Comparison of ENCODE assay signal across 16 cellular contexts in genomic region chr11:85821636-85822035, GRCh38. TPM values are rescaled to one million over a fixed set of nuclear protein-coding genes. Genes with fewer than 3 reads are reported as not detected.
DNase-seq lines count a peak whose midpoint lies in the region; ATAC-seq, FAIRE-seq and TF ChIP-seq lines count a peak whose summit lies in the region.
"Had no signal": no experiment of that assay in that cellular context is flagged by ENCODE, and none has a peak within 500 bp of the region (broad histone marks: within the 10 kb centered on the region; RNA-seq: fewer than 3 reads in every experiment).

No MANE protein-coding gene starts in this region.

- intact Hi-C loops in stomach (cut with DNase I; ENCODE audit: low total_unique reads) = no loop called here

- H3K27me3 Mint-ChIP-seq in activated T-cell treated with anti-CD3 and anti-CD28 coated beads, Interleukin-2, amount 50 U/mL, for 4 hours (ENCODE audit: low read depth) = no peaks in the 10 kb centered on the region

- TF ChIP-seq POLR2A in stomach (IDR thresholded peaks at IDR 0.05) = no peak

- peaks cover 50% of the 10 kb centered on the region for H3K4me1 Mint-ChIP-seq in activated T-cell treated with anti-CD3 and anti-CD28 coated beads, Interleukin-2, amount 50 U/mL, for 4 hours (ENCODE audit: low read depth)
- H3K4me1 Mint-ChIP-seq: IgD-negative memory B cell, neural crest cell had no signal

- H3K36me3 Mint-ChIP-seq in activated T-cell treated with anti-CD3 and anti-CD28 coated beads, Interleukin-2, amount 50 U/mL, for 4 hours (ENCODE audit: insufficient read depth) = no peaks in the 10 kb centered on the region
- H3K36me3 Mint-ChIP-seq: IgD-negative memory B cell had no signal

- no peaks in the 10 kb centered on the region for H4K20me1 ChIP-seq in fibroblast of lung (ENCODE audit: control insufficient read depth, extremely low read depth, insufficient read depth, low read length)

- in situ Hi-C loops in GM13977 (cut with MboI; ENCODE audit: low pct_unique_long_range_greater_than_20kb, low sequenced_read_pairs, unreplicated experiment) = no loop called here

- TF ChIP-seq CTCF in fibroblast of lung (conservative IDR thresholded peaks at IDR 0.05 in 1 of 2, IDR thresholded peaks at IDR 0.05 in 1 of 2; ENCODE audit: low read depth in 1 of 2, low read length in 2 of 2) (no peak), stomach (IDR thresholded peaks at IDR 0.05) (no peak), GM13977 (IDR thresholded peaks at IDR 0.05; ENCODE audit: extremely low read depth, insufficient read depth, missing control alignments) (no peak)

- H3K4me1 ChIP-seq in fibroblast of lung (ENCODE audit: control insufficient read depth, extremely low read depth, insufficient read depth, low read length) (peaks cover 18% of the 10 kb centered on the region), stomach (peaks cover 7 to 32% (median 15%) of the 10 kb centered on the region in 4 donors)

- no peak overlapping the region for H3K4me2 ChIP-seq in fibroblast of lung (ENCODE audit: extremely low read depth, insufficient read depth, low read length)

- H3K79me2 ChIP-seq in fibroblast of lung (ENCODE audit: control insufficient read depth, insufficient read depth, low read length) = no peaks in the 10 kb centered on the region

- H3K27ac ChIP-seq in fibroblast of lung (ENCODE audit: insufficient read depth, low read length) (no peak overlapping the region), stomach (peak overlapping the region in 4 of 5 donors; percentile 32 to 75 (median 64))
- H3K27ac ChIP-seq: SJSA1 had no signal

- H3K4me3 ChIP-seq in fibroblast of lung (replicated peaks in 1 of 4; ENCODE audit: control extremely low read depth in 1 of 4, insufficient read depth in 1 of 4, low read depth in 3 of 4, low read length in 4 of 4) (no peak overlapping the region), stomach (no peak overlapping the region)
- H3K4me3 ChIP-seq: SJSA1 had no signal

- H3K4me3 Mint-ChIP-seq in activated T-cell treated with anti-CD3 and anti-CD28 coated beads, Interleukin-2, amount 50 U/mL, for 4 hours = no peak overlapping the region
- H3K4me3 Mint-ChIP-seq: IgD-negative memory B cell, neural crest cell had no signal

- H2AFZ ChIP-seq in fibroblast of lung (ENCODE audit: low read length) = no peak overlapping the region

- H3K9ac ChIP-seq in fibroblast of lung (ENCODE audit: insufficient read depth, low read length) = no peak overlapping the region

- 22 to 67% (median 45%) methylated on average over 1 of the region's 1 CpG for WGBS in stomach, 5 donors

- H3K27me3 ChIP-seq in fibroblast of lung (ENCODE audit: control insufficient read depth, insufficient read depth, low read length) (no peaks in the 10 kb centered on the region), stomach (no peaks in the 10 kb centered on the region)
- H3K27me3 ChIP-seq: SJSA1 had no signal

- no peak for TF ChIP-seq EP300 in stomach (IDR thresholded peaks at IDR 0.05)

- no peaks in the 10 kb centered on the region for H3K9me3 Mint-ChIP-seq in activated T-cell treated with anti-CD3 and anti-CD28 coated beads, Interleukin-2, amount 50 U/mL, for 4 hours
- H3K9me3 Mint-ChIP-seq: activated T-helper 2 cell treated with anti-CD3 and anti-CD28 coated beads, Interferon-gamma antibody, Interleukin-2, Interleukin-4, amounts not matched to agents 10 μg/mL and 5 μg/mL and 100 μg/mL, durations not matched to agents 14 hours and 24 hours and 36 hours; IgD-negative memory B cell; neural crest cell had no signal

- ATAC-seq in activated T-cell treated with anti-CD3 and anti-CD28 coated beads, Interleukin-2, amount 50 U/mL, for 4 hours = peak; percentile 23 to 26
- no peak for ATAC-seq in GM19467 (IDR thresholded peaks at IDR 0.05; ENCODE audit: unreplicated experiment)
- ATAC-seq in HG03280 (IDR thresholded peaks at IDR 0.05; ENCODE audit: unreplicated experiment) = no peak

- no peak for DNase-seq in activated T-cell treated with anti-CD3 and anti-CD28 coated beads, Interleukin-2, amount 50 U/mL, for 4 hours
- DNase-seq in activated T-cell treated with anti-CD3 and anti-CD28 coated beads for 4 hours = no peak
- DNase-seq in RCC 7860 (ENCODE audit: low spot score) = peak; percentile 52
- DNase-seq in fibroblast of lung (ENCODE audit: low read depth in 2 of 2) = peak; percentile 33 to 80
- DNase-seq in stomach = peak; percentile 57
- DNase-seq in GM13977 (ENCODE audit: low spot score) = no peak
- DNase-seq: NCI-H748 treated with DMSO at 0.1 percent for 48 hours; stimulated activated CD4-positive, alpha-beta T cell treated with anti-CD3 and anti-CD28 coated beads, Interleukin-12 subunit alpha, Interleukin-12 subunit beta, amount 100 ng/mL, for 4 hours had no signal

- H3K36me3 ChIP-seq in fibroblast of lung (ENCODE audit: control insufficient read depth, insufficient read depth, low read length) (no peaks in the 10 kb centered on the region), stomach (no peaks in the 10 kb centered on the region)
- H3K36me3 ChIP-seq: SJSA1 had no signal

- H3K9me3 ChIP-seq in fibroblast of lung (ENCODE audit: control insufficient read depth, insufficient read depth, low read depth, low read length) (no peaks in the 10 kb centered on the region), stomach (no peaks in the 10 kb centered on the region)
- H3K9me3 ChIP-seq: SJSA1 had no signal

- FAIRE-seq in RCC 7860 (lab: Jason Lieb, UNC) = no peak
- FAIRE-seq: urothelium cell line had no signal

RNA-seq across cellular contexts. Expression of gene SYTL2, which starts 10.7 kb away (rescaled TPM):
- 1 to 10 TPM; 2.7 to 5.8 (median 2.7) TPM for total RNA-seq in activated T-cell treated with anti-CD3 and anti-CD28 coated beads, Interleukin-2, amount 50 U/mL, for 4 hours
- total RNA-seq in fibroblast of lung (39.8 and 165 TPM in 2 replicates), stomach (100 to 1,000 TPM; 151 to 391 (median 255) TPM)
- polyA plus RNA-seq in fibroblast of lung (148 and 387 TPM in 2 replicates), stomach (10 to 100 TPM in 2 of 3 donors, 1 to 10 TPM in 1; 5.4 to 86.1 (median 11.4) TPM)
- 80.4 and 184 TPM in 2 replicates for polyA plus RNA-seq in fibroblast of lung (2012)
- 5.8 and 19.0 TPM in 2 replicates for polyA minus RNA-seq in fibroblast of lung (ENCODE audit: low replicate concordance)

RNA-seq across cellular contexts. Expression of gene CCDC83, which starts 33.5 kb away (rescaled TPM):
- not detected for total RNA-seq in activated T-cell treated with anti-CD3 and anti-CD28 coated beads, Interleukin-2, amount 50 U/mL, for 4 hours
- total RNA-seq in fibroblast of lung (under 0.01 TPM in 1 of 2 replicates, not detected in the other), stomach (1 to 10 TPM in 1 of 5 donors, under 1 TPM in 1, not detected in 3; 0.45 to 2.6 TPM)
- polyA plus RNA-seq in fibroblast of lung (not detected in 2 replicates), stomach (not detected)
- polyA plus RNA-seq in fibroblast of lung (2012) = not detected in 2 replicates
- not detected in 2 replicates for polyA minus RNA-seq in fibroblast of lung (ENCODE audit: low replicate concordance)
- total RNA-seq: activated T-helper 2 cell treated with anti-CD3 and anti-CD28 coated beads, Interferon-gamma antibody, Interleukin-2, Interleukin-4, amounts not matched to agents 10 μg/mL and 5 μg/mL and 100 μg/mL, durations not matched to agents 14 hours and 24 hours and 36 hours; cerebellum; neural crest cell; SJSA1 had no signal

Comparison
In these comparisons a context has a peak if more than half of its experiments do, and no peak if none do; other contexts are left out.
1. ATAC-seq: peak in activated T-cell treated with anti-CD3 and anti-CD28 coated beads, Interleukin-2, amount 50 U/mL, for 4 hours (2 of 2); none in GM19467 (single experiment) and HG03280 (single experiment).
2. DNase-seq: peak in RCC 7860 (single experiment), fibroblast of lung (2 of 2) and stomach (single experiment); none in activated T-cell treated with anti-CD3 and anti-CD28 coated beads, Interleukin-2, amount 50 U/mL, for 4 hours (single experiment), activated T-cell treated with anti-CD3 and anti-CD28 coated beads for 4 hours (single experiment) and GM13977 (single experiment).